ENCODE assay signal across 7 cellular contexts in genomic region chr16:19907161-19907992, GRCh38. TPM values are rescaled to one million over a fixed set of nuclear protein-coding genes. Genes with fewer than 3 reads are reported as not detected.
DNase-seq lines count a peak whose midpoint lies in the region; FAIRE-seq and TF ChIP-seq lines count a peak whose summit lies in the region.

No MANE protein-coding gene starts in this region.

- 25% methylated on average over 24 of the region's 24 CpGs for WGBS in esophagus muscularis mucosa
- 20 to 30% (median 24%) methylated on average over 24 of the region's 24 CpGs for WGBS in stomach, 5 donors

- H3K27ac ChIP-seq in OCI-LY3 (ENCODE audit: low read length), result no peak overlapping the region
- no peak overlapping the region for H3K27ac ChIP-seq in esophagus muscularis mucosa (replicated peaks in 1 of 4)
- H3K27ac ChIP-seq in stomach, result no peak overlapping the region

- peak; percentile 83 for FAIRE-seq in GM12891 (lab: Jason Lieb, UNC)

- H3K4me3 ChIP-seq in OCI-LY3 (ENCODE audit: low read length) (peak overlapping the region; percentile 37), esophagus muscularis mucosa (peak overlapping the region in 2 of 4 donors; percentile 12 to 35), stomach (peak overlapping the region in 1 of 4 donors; percentile 24)

- H3K36me3 ChIP-seq in OCI-LY3 (replicated peaks; ENCODE audit: low read depth, low read length), result no peaks in the 10 kb centered on the region
- no peaks in the 10 kb centered on the region for H3K36me3 ChIP-seq in esophagus muscularis mucosa
- H3K36me3 ChIP-seq in stomach, result no peaks in the 10 kb centered on the region

- DNase-seq in GM12891 (ENCODE audit: insufficient read length, low spot score) (peak; percentile 50), HT-29 (ENCODE audit: low spot score) (peak; percentile 75), activated T-cell treated with anti-CD3 and anti-CD28 coated beads for 48 hours (ENCODE audit: low read depth) (peak; percentile 63), esophagus muscularis mucosa (ENCODE audit: extremely low spot score) (no peak), nephron progenitor cell (peak; percentile 83), stomach (peak; percentile 79)

- peak overlapping the region; percentile 61 for H3K4me2 ChIP-seq in OCI-LY3 (ENCODE audit: low read length)

- no peaks in the 10 kb centered on the region for H4K20me1 ChIP-seq in OCI-LY3 (ENCODE audit: insufficient read depth, low read length)

- H3K4me1 Mint-ChIP-seq in nephron progenitor cell, result peaks cover 3% of the 10 kb centered on the region

- intact Hi-C loops in esophagus muscularis mucosa (cut with DNase I) (loop anchor here (5.0 kb wide), 1 partner anchor 390 kb away; no protein-coding TSS in a partner anchor), stomach (cut with DNase I; ENCODE audit: low total_unique reads) (no loop called here)

- H3K4me3 Mint-ChIP-seq in nephron progenitor cell, result no peak overlapping the region

- H3K27me3 ChIP-seq in OCI-LY3 (ENCODE audit: low read depth, low read length) (peaks cover 4% of the 10 kb centered on the region; the same call in 1 of the 2 replicates), esophagus muscularis mucosa (peaks cover 0 to 24% (median 6%) of the 10 kb centered on the region in 4 donors), stomach (peaks cover 0 to 23% (median 0%) of the 10 kb centered on the region in 3 donors)

- TF ChIP-seq EP300 in esophagus muscularis mucosa (IDR thresholded peaks at IDR 0.05), result no peak
- TF ChIP-seq EP300 in stomach (IDR thresholded peaks at IDR 0.05), result no peak

- H2AFZ ChIP-seq in OCI-LY3 (ENCODE audit: low read depth, low read length), result peak overlapping the region; percentile 78

- H3K9me3 Mint-ChIP-seq in nephron progenitor cell, result peaks cover 3% of the 10 kb centered on the region

- H3K9ac ChIP-seq in OCI-LY3 (ENCODE audit: low read length), result no peak overlapping the region

- no peaks in the 10 kb centered on the region for H3K36me3 Mint-ChIP-seq in nephron progenitor cell (ENCODE audit: low read depth)

- H3K9me3 ChIP-seq in OCI-LY3 (ENCODE audit: insufficient read depth, low read length), result no peaks in the 10 kb centered on the region
- no peaks in the 10 kb centered on the region for H3K9me3 ChIP-seq in esophagus muscularis mucosa
- no peaks in the 10 kb centered on the region for H3K9me3 ChIP-seq in stomach

- H3K4me1 ChIP-seq in OCI-LY3 (ENCODE audit: low read length) (peaks cover 10% of the 10 kb centered on the region; the same call in 1 of the 2 replicates), esophagus muscularis mucosa (peaks cover 0 to 10% (median 8%) of the 10 kb centered on the region in 4 donors), stomach (peaks cover 0 to 7% (median 6%) of the 10 kb centered on the region in 4 donors)

- peaks cover 9% of the 10 kb centered on the region for H3K27me3 Mint-ChIP-seq in nephron progenitor cell (ENCODE audit: low read depth, poor library complexity)

- TF ChIP-seq CTCF in OCI-LY3 (IDR thresholded peaks at IDR 0.05; ENCODE audit: low read depth, low read length) (peak; percentile 96), esophagus muscularis mucosa (IDR thresholded peaks at IDR 0.05) (peak; percentile 82 to 96 (median 88)), nephron progenitor cell (IDR thresholded peaks at IDR 0.05) (peak; percentile 95), stomach (IDR thresholded peaks at IDR 0.05) (peak in 5 of 7 experiments; percentile 87 to 95 (median 91))

- no peaks in the 10 kb centered on the region for H3K79me2 ChIP-seq in OCI-LY3 (ENCODE audit: low read length)

- TF ChIP-seq POLR2A in GM12891 (IDR thresholded peaks at IDR 0.05; ENCODE audit: low read depth, low read length), result no peak
- TF ChIP-seq POLR2A in esophagus muscularis mucosa (IDR thresholded peaks at IDR 0.05; ENCODE audit: low read depth), result no peak
- TF ChIP-seq POLR2A in stomach (IDR thresholded peaks at IDR 0.05), result no peak

- no peak overlapping the region for H3K27ac Mint-ChIP-seq in nephron progenitor cell

TF ChIP-seq in GM12891, 5 proteins besides CTCF, POLR2A, EP300 and RAD21:
- no peak for TF ChIP-seq POU2F2 (IDR thresholded peaks at IDR 0.05; ENCODE audit: low read depth, low read length)
- TF ChIP-seq POLR2AphosphoS5 (IDR thresholded peaks at IDR 0.05; ENCODE audit: low read depth, low read length), result no peak
- no peak for TF ChIP-seq TAF1 (IDR thresholded peaks at IDR 0.05; ENCODE audit: low read depth, low read length)
- no peak for TF ChIP-seq SPI1 (IDR thresholded peaks at IDR 0.05; ENCODE audit: low read depth, low read length)
- no peak for TF ChIP-seq PAX5 (IDR thresholded peaks at IDR 0.05; ENCODE audit: insufficient read depth, low read length, severe bottlenecking)

RNA-seq across cellular contexts. Expression of gene GPRC5B, which starts 22.7 kb away (rescaled TPM):
- polyA plus RNA-seq in GM12891 (2012; ENCODE audit: low read depth, missing spikeins), result 0.09 TPM
- total RNA-seq in HT-29 (2014; rRNA removed; shearing (Covaris generic)), result 0.16 and 0.36 TPM in 2 replicates
- 10 to 100 TPM; 14.1 to 29.4 (median 21.4) TPM for total RNA-seq in esophagus muscularis mucosa
- 10 to 100 TPM in 3 of 5 donors, 1 to 10 TPM in 2; 6.1 to 77.2 (median 24.2) TPM for total RNA-seq in stomach
- 10 to 100 TPM; 16.3 to 30.3 (median 24.9) TPM for polyA plus RNA-seq in stomach
